35 cellular contexts compared by ENCODE assay signal in the genomic region with DNA sequence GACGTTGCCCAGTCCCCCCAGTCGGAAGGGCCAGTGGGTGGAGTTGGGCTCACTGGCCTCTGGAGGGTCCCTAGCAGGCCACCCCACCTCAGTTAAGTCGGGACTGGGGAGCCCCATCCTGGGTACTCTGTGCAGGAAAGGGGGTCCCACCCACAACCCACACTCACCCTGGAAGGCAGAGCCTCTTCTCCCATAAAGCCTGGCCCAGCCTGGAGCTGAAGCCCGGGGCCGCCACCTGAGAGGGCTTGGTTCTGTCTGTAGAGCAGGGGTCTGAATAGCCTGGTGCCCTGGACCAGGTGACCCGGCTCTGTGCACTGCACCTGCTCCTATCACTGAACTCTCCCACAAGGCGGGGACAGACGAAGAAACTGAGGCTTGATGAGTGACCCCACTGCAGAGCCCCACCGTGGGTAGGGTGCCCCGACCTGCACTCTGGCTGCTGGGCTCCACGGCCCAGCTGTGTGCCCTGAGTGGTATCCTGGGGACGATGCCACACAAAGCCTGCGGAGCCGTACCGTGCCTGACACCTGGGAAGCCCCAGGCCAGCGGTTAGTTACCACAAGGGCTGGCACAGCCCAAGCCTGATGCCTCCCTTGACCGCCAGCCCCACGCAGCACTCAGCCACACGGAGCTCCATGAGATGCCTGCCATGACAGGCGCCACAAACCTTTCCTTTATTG. TPM values are rescaled to one million over a fixed set of nuclear protein-coding genes. Genes with fewer than 3 reads are reported as not detected.
DNase-seq lines count a peak whose midpoint lies in the region; ATAC-seq, FAIRE-seq and TF ChIP-seq lines count a peak whose summit lies in the region.
"Had no signal": no experiment of that assay in that cellular context is flagged by ENCODE, and none has a peak within 500 bp of the region (broad histone marks: within the 10 kb centered on the region; RNA-seq: fewer than 3 reads in every experiment).

No MANE protein-coding gene starts in this region.

- H2AFZ ChIP-seq in GM12878 (ENCODE audit: control insufficient read depth, low read depth, low read length) = no peak overlapping the region

- CTCF ChIA-PET in GM12878 (lab: Yijun Ruan, JAX) = interaction anchor here (0.7 to 1.1 kb wide), 3 partner anchors 23 to 128 kb away, joined by 3 read pairs; no protein-coding TSS in a partner anchor

- RAD21 ChIA-PET in GM12878 (lab: Charles Lee; ENCODE audit: unreplicated experiment) = no interaction called here

- no peak overlapping the region for H3K4me2 ChIP-seq in GM12878 (ENCODE audit: control insufficient read depth, insufficient read depth)

- H3K27me3 ChIP-seq in H7 (ENCODE audit: control insufficient read depth, insufficient read depth, low read length) (no peaks in the 10 kb centered on the region), GM12878 (replicated peaks in 1 of 2; ENCODE audit: control insufficient read depth in 2 of 2, insufficient read depth in 2 of 2, low read length in 1 of 2) (no peaks in the 10 kb centered on the region), psoas muscle (ENCODE audit: insufficient read depth in 3 of 3, low read length in 2 of 3) (no peaks in the 10 kb centered on the region)
- H3K27me3 ChIP-seq: BLaER1 treated with 17β-estradiol and CSF1 and Interleukin-3, amounts not matched to agents 10 nM and 100 nM; heart right ventricle; upper lobe of left lung had no signal

- BruUV-seq in GM12878 (replicated peaks; lab: Mats Ljungman, UMichigan) = no TSS peak

- SMC1A ChIA-PET in GM12878 (lab: Charles Lee; ENCODE audit: uncharacterized antibody, unreplicated experiment) = no interaction called here

- intact Hi-C loops in GM12878 (cut with micrococcal nuclease; ENCODE audit: unreplicated experiment) = no loop called here
- intact Hi-C loops in left colon (cut with DNase I, micrococcal nuclease) = no loop called here
- intact Hi-C loops in psoas muscle (cut with DNase I) = no loop called here

- H4K20me1 ChIP-seq in GM12878 (ENCODE audit: control insufficient read depth, insufficient read depth) = no peaks in the 10 kb centered on the region

- H3K79me2 ChIP-seq in GM12878 (ENCODE audit: control insufficient read depth, insufficient read depth, low read length) = peaks cover 8% of the 10 kb centered on the region

- H3K36me3 ChIP-seq in H7 (replicated peaks; ENCODE audit: control insufficient read depth, insufficient read depth, low read length) (peaks cover 20% of the 10 kb centered on the region), GM12878 (ENCODE audit: control insufficient read depth in 2 of 2, insufficient read depth in 2 of 2, low read length in 1 of 2) (peaks cover 8 to 22% of the 10 kb centered on the region in 2 experiments; a peak in 3 of 4 replicates), psoas muscle (ENCODE audit: insufficient read depth in 1 of 2, low read depth in 1 of 2) (peaks cover 0 to 53% of the 10 kb centered on the region in 2 donors)

- DNase-seq in H7 (peak; percentile 27), GM12878 (ENCODE audit: low read depth, low spot score) (no peak), left colon (peak; percentile 9 to 18), psoas muscle (peak; percentile 13 to 48), Kasumi-1 (lab: John Stamatoyannopoulos, UW) (no peak), HK-2 (ENCODE audit: unreplicated experiment) (no peak)
- DNase-seq: activated CD4-positive, alpha-beta T cell treated with anti-CD3 and anti-CD28 coated beads for 48 hours; activated naive CD4-positive, alpha-beta T cell treated with anti-CD3 and anti-CD28 coated beads, Interleukin-2, amount 10 ng/mL, durations not matched to agents 7 days and 5 days; activated T-cell treated with anti-CD3 and anti-CD28 coated beads, Interleukin-2, amount 50 U/mL, for 24 hours; amniotic stem cell; COR-L47; effector memory CD4-positive, alpha-beta T cell; foreskin fibroblast; GDM1; KG1; NCI-H1417; NCI-H2081 treated with DMSO at 0.1 percent for 48 hours; NCI-H226; NCI-H774; occipital lobe; retina; stimulated activated CD4-positive, alpha-beta T cell treated with anti-CD3 and anti-CD28 coated beads, Interleukin-4, amount 100 ng/mL, for 24 hours had no signal

- in situ Hi-C loops in GM12878 (cut with MboI) = no loop called here

- H3K9ac ChIP-seq in GM12878 (ENCODE audit: control insufficient read depth, insufficient read depth, low read length) = no peak overlapping the region

- no peak for TF ChIP-seq RAD21 in GM12878 (IDR thresholded peaks at IDR 0.05; ENCODE audit: insufficient read depth, low read depth, low read length)

- WGBS in GM12878 (ENCODE audit: insufficient coverage, insufficient replicate concordance, low lambda C conversion rate, missing lambda C conversion rate) = 84% methylated on average over 20 of the region's 20 CpGs
- 76 to 85% (median 80%) methylated on average over 19 to 20 of the region's 20 CpGs for WGBS in psoas muscle, 3 donors

- no peak overlapping the region for H3K27ac ChIP-seq in GM12878 (ENCODE audit: control insufficient read depth, insufficient read depth)
- H3K27ac ChIP-seq in psoas muscle = no peak overlapping the region
- H3K27ac ChIP-seq: BLaER1 treated with 17β-estradiol and CSF1 and Interleukin-3, amounts not matched to agents 10 nM and 100 nM; coronary artery; heart right ventricle; upper lobe of left lung had no signal

- H3K4me3 ChIP-seq in H7 (ENCODE audit: insufficient read depth, low read depth, low read length) (no peak overlapping the region), GM12878 (no peak overlapping the region), psoas muscle (no peak overlapping the region)
- H3K4me3 ChIP-seq: BLaER1 treated with 17β-estradiol and CSF1 and Interleukin-3, amounts not matched to agents 10 nM and 100 nM; coronary artery; heart right ventricle; upper lobe of left lung had no signal

- TF ChIP-seq POLR2A in GM12878 (IDR thresholded peaks at IDR 0.05; ENCODE audit: low read depth, low read length) = peak; percentile 53

- no peak for TF ChIP-seq EP300 in GM12878 (IDR thresholded peaks at IDR 0.05; ENCODE audit: borderline replicate concordance in 1 of 2, control insufficient read depth in 1 of 2, low read depth in 2 of 2, low read length in 2 of 2)

- FAIRE-seq in GM12878 (lab: Jason Lieb, UNC) = no peak
- FAIRE-seq: bronchial epithelial cell, GM19239 had no signal

- POLR2A ChIA-PET in GM12878 (lab: Charles Lee) = interaction anchor here (1.1 to 1.2 kb wide), 2 partner anchors 8 to 53 kb away, joined by 3 to 4 read pairs; a partner anchor contains a TSS

- H3K4me1 ChIP-seq in GM12878 (ENCODE audit: control insufficient read depth, insufficient read depth, low read length) = peaks cover 16% of the 10 kb centered on the region
- H3K4me1 ChIP-seq in psoas muscle = peaks cover 5% of the 10 kb centered on the region

- no peak for ATAC-seq in GM12878
- ATAC-seq in left colon = no peak
- ATAC-seq in psoas muscle = no peak
- ATAC-seq in GM21423 (IDR thresholded peaks at IDR 0.05; ENCODE audit: unreplicated experiment) = no peak
- ATAC-seq: HCT116; naive thymus-derived CD4-positive, alpha-beta T cell; SK-N-SH treated with all-trans-retinoic acid at 6 μM for 48 hours; stimulated activated effector memory CD8-positive, alpha-beta T cell treated with anti-CD3 and anti-CD28 coated beads, Interleukin-12 subunit alpha, Interleukin-12 subunit beta, amount 100 ng/mL, for 72 hours had no signal

- TF ChIP-seq CTCF in GM12878 (IDR thresholded peaks at IDR 0.05 in 2 of 3, conservative IDR thresholded peaks at IDR 0.05 in 1 of 3; ENCODE audit: control insufficient read depth in 2 of 3, extremely low read depth in 1 of 3, insufficient read depth in 1 of 3, low read depth in 3 of 3, low read length in 3 of 3) (no peak), psoas muscle (IDR thresholded peaks at IDR 0.05) (no peak)

- H3K9me3 ChIP-seq in GM12878 (replicated peaks; ENCODE audit: control insufficient read depth, insufficient read depth, low read length) (no peaks in the 10 kb centered on the region), psoas muscle (no peaks in the 10 kb centered on the region)
- H3K9me3 ChIP-seq: BLaER1 treated with 17β-estradiol and CSF1 and Interleukin-3, amounts not matched to agents 10 nM and 100 nM; heart right ventricle; upper lobe of left lung had no signal

RNA-seq across cellular contexts. Expression of a gene that starts 7.3 kb away (rescaled TPM):
- 143 and 197 TPM in 2 replicates for total RNA-seq in H7 (2014; rRNA removed; shearing (Covaris generic))
- 116 TPM in 2 replicates for total RNA-seq in GM12878 (2013; cell fraction: nucleolus; rRNA removed)
- 127 and 141 TPM in 2 replicates for total RNA-seq in GM12878 (2014; rRNA removed)
- 45.8 and 57.9 TPM in 2 replicates for total RNA-seq in GM12878 (2014; rRNA removed; fragmentation: Illumina TruSeq; extraction: Trizol)
- total RNA-seq in GM12878 (2021) = 99.5 and 106 TPM in 2 replicates
- 19.0 TPM for polyA plus RNA-seq in GM12878 (2011; ENCODE audit: low read depth)
- polyA plus RNA-seq in GM12878 (2011; rRNA removed) = 54.8 and 98.8 TPM in 2 replicates
- 104 and 167 TPM in 2 replicates for polyA plus RNA-seq in GM12878 (2011; cell fraction: cytosol; rRNA removed)
- polyA plus RNA-seq in GM12878 (2011; cell fraction: nucleus; rRNA removed) = 214 and 242 TPM in 2 replicates
- polyA plus RNA-seq in GM12878 (2012) = 37.4 and 47.3 TPM in 2 replicates
- 34.3 and 59.9 TPM in 2 replicates for polyA plus RNA-seq in GM12878 (2014; fragmentation: Illumina TruSeq; extraction: Trizol)
- polyA plus RNA-seq in GM12878 (2014; fragmentation: Nextera tagmentation; extraction: Ambion mirVana) = 1 to 10 TPM; 2.1 to 7.0 TPM
- polyA plus RNA-seq in GM12878 (2014; rRNA removed) = 107 and 125 TPM in 2 replicates
- polyA plus RNA-seq in GM12878 (2016; fragmentation: Nextera tagmentation; extraction: Ambion mirVana) = 100 to 1,000 TPM; 114 to 131 TPM
- 67.9 and 113 TPM in 2 replicates for polyA minus RNA-seq in GM12878 (2011; rRNA and poly(A)+ RNA removed)
- polyA minus RNA-seq in GM12878 (2011; cell fraction: cytosol; rRNA and poly(A)+ RNA removed) = 32.5 and 41.4 TPM in 2 replicates
- polyA minus RNA-seq in GM12878 (2011; cell fraction: nucleus; rRNA and poly(A)+ RNA removed) = 42.6 and 74.1 TPM in 2 replicates
- 100 to 1,000 TPM in 1 of 2 donors, 10 to 100 TPM in 1; 84.2 to 113 TPM for total RNA-seq in left colon
- total RNA-seq in psoas muscle = 100 to 1,000 TPM; 102 to 150 (median 116) TPM
- 100 to 1,000 TPM in 2 of 3 donors, 10 to 100 TPM in 1; 61.2 to 134 (median 119) TPM for polyA plus RNA-seq in psoas muscle

RNA-seq across cellular contexts. Expression of a gene that starts 29.1 kb away (rescaled TPM):
- total RNA-seq in H7 (2014; rRNA removed; shearing (Covaris generic)) = 1.4 TPM in 1 of 2 replicates, not detected in the other
- not detected in 2 replicates for total RNA-seq in GM12878 (2013; cell fraction: nucleolus; rRNA removed)
- total RNA-seq in GM12878 (2014; rRNA removed) (not detected in 2 replicates), GM12878 (2014; rRNA removed; fragmentation: Illumina TruSeq; extraction: Trizol) (not detected in 2 replicates), GM12878 (2021) (not detected in 2 replicates), left colon (100 to 1,000 TPM in 1 of 2 donors, 10 to 100 TPM in 1; 12.3 to 358 TPM), psoas muscle (1 to 10 TPM in 2 of 4 donors, under 1 TPM in 1, not detected in 1; 0.47 to 2.1 (median 1.4) TPM)
- polyA plus RNA-seq in GM12878 (2011; ENCODE audit: low read depth) = not detected
- polyA plus RNA-seq in GM12878 (2011; rRNA removed) (not detected in 2 replicates), GM12878 (2014; fragmentation: Illumina TruSeq; extraction: Trizol) (not detected in 2 replicates), GM12878 (2014; fragmentation: Nextera tagmentation; extraction: Ambion mirVana) (not detected), GM12878 (2014; rRNA removed) (not detected in 2 replicates), GM12878 (2016; fragmentation: Nextera tagmentation; extraction: Ambion mirVana) (not detected), psoas muscle (under 1 TPM; 0.08 to 0.90 (median 0.69) TPM)
- polyA plus RNA-seq in GM12878 (2011; cell fraction: cytosol; rRNA removed) = not detected in 2 replicates
- polyA plus RNA-seq in GM12878 (2011; cell fraction: nucleus; rRNA removed) = not detected in 2 replicates
- not detected in 2 replicates for polyA plus RNA-seq in GM12878 (2012)
- polyA minus RNA-seq in GM12878 (2011; rRNA and poly(A)+ RNA removed) = not detected in 2 replicates
- not detected in 2 replicates for polyA minus RNA-seq in GM12878 (2011; cell fraction: cytosol; rRNA and poly(A)+ RNA removed)
- not detected in 2 replicates for polyA minus RNA-seq in GM12878 (2011; cell fraction: nucleus; rRNA and poly(A)+ RNA removed)
- total RNA-seq: HT1080; naive thymus-derived CD4-positive, alpha-beta T cell; occipital lobe; T-helper 2 cell treated with Interferon-gamma antibody and Interleukin-4, amounts not matched to agents 100 ng/mL and 5 ng/mL, for 36 hours had no signal
- polyA plus RNA-seq: naive thymus-derived CD4-positive, alpha-beta T cell had no signal

RNA-seq across cellular contexts. Expression of a gene that starts 39.9 kb away (rescaled TPM):
- 121 and 130 TPM in 2 replicates for total RNA-seq in H7 (2014; rRNA removed; shearing (Covaris generic))
- total RNA-seq in GM12878 (2013; cell fraction: nucleolus; rRNA removed) = 10.9 and 11.9 TPM in 2 replicates
- total RNA-seq in GM12878 (2014; rRNA removed) = 184 and 194 TPM in 2 replicates
- 24.1 and 32.2 TPM in 2 replicates for total RNA-seq in GM12878 (2014; rRNA removed; fragmentation: Illumina TruSeq; extraction: Trizol)
- 96.5 and 102 TPM in 2 replicates for total RNA-seq in GM12878 (2021)
- polyA plus RNA-seq in GM12878 (2011; ENCODE audit: low read depth) = 23.4 TPM
- polyA plus RNA-seq in GM12878 (2011; rRNA removed) = 13.2 and 36.5 TPM in 2 replicates
- polyA plus RNA-seq in GM12878 (2011; cell fraction: cytosol; rRNA removed) = 104 and 158 TPM in 2 replicates
- polyA plus RNA-seq in GM12878 (2011; cell fraction: nucleus; rRNA removed) = 60.6 and 65.1 TPM in 2 replicates
- polyA plus RNA-seq in GM12878 (2012) = 89.0 and 104 TPM in 2 replicates
- polyA plus RNA-seq in GM12878 (2014; fragmentation: Illumina TruSeq; extraction: Trizol) = 2.9 and 11.3 TPM in 2 replicates
- polyA plus RNA-seq in GM12878 (2014; fragmentation: Nextera tagmentation; extraction: Ambion mirVana) = 10 to 100 TPM in 1 of 2 experiments, 1 to 10 TPM in 1; 3.8 to 13.5 TPM
- polyA plus RNA-seq in GM12878 (2014; rRNA removed) = 155 and 163 TPM in 2 replicates
- polyA plus RNA-seq in GM12878 (2016; fragmentation: Nextera tagmentation; extraction: Ambion mirVana) = 100 to 1,000 TPM in 1 of 2 experiments, 10 to 100 TPM in 1; 95.9 to 115 TPM
- polyA minus RNA-seq in GM12878 (2011; rRNA and poly(A)+ RNA removed) = 5.5 and 32.3 TPM in 2 replicates
- 34.6 and 49.3 TPM in 2 replicates for polyA minus RNA-seq in GM12878 (2011; cell fraction: cytosol; rRNA and poly(A)+ RNA removed)
- polyA minus RNA-seq in GM12878 (2011; cell fraction: nucleus; rRNA and poly(A)+ RNA removed) = 11.5 and 15.9 TPM in 2 replicates
- total RNA-seq in left colon = 10 to 100 TPM; 35.6 to 50.5 TPM
- 10 to 100 TPM; 14.0 to 21.3 (median 17.8) TPM for total RNA-seq in psoas muscle
- polyA plus RNA-seq in psoas muscle = 10 to 100 TPM; 23.1 to 36.2 (median 27.8) TPM

RNA-seq across cellular contexts. Expression of a gene that starts 52.2 kb away (rescaled TPM):
- total RNA-seq in H7 (2014; rRNA removed; shearing (Covaris generic)) = 23.1 and 23.7 TPM in 2 replicates
- total RNA-seq in GM12878 (2013; cell fraction: nucleolus; rRNA removed) = 21.3 and 21.7 TPM in 2 replicates
- 17.1 and 17.5 TPM in 2 replicates for total RNA-seq in GM12878 (2014; rRNA removed)
- total RNA-seq in GM12878 (2014; rRNA removed; fragmentation: Illumina TruSeq; extraction: Trizol) = 10.1 and 10.2 TPM in 2 replicates
- total RNA-seq in GM12878 (2021) = 14.3 and 15.7 TPM in 2 replicates
- polyA plus RNA-seq in GM12878 (2011; ENCODE audit: low read depth) = 3.3 TPM
- 5.9 and 8.2 TPM in 2 replicates for polyA plus RNA-seq in GM12878 (2011; rRNA removed)
- polyA plus RNA-seq in GM12878 (2011; cell fraction: cytosol; rRNA removed) = 6.2 and 8.2 TPM in 2 replicates
- 10.2 and 14.8 TPM in 2 replicates for polyA plus RNA-seq in GM12878 (2011; cell fraction: nucleus; rRNA removed)
- polyA plus RNA-seq in GM12878 (2012) = 7.6 and 8.5 TPM in 2 replicates
- polyA plus RNA-seq in GM12878 (2014; fragmentation: Illumina TruSeq; extraction: Trizol) = 3.2 and 6.6 TPM in 2 replicates
- under 1 TPM in 1 of 2 experiments, not detected in 1; 0.04 TPM for polyA plus RNA-seq in GM12878 (2014; fragmentation: Nextera tagmentation; extraction: Ambion mirVana)
- 12.4 and 13.4 TPM in 2 replicates for polyA plus RNA-seq in GM12878 (2014; rRNA removed)
- 10 to 100 TPM; 12.4 to 13.6 TPM for polyA plus RNA-seq in GM12878 (2016; fragmentation: Nextera tagmentation; extraction: Ambion mirVana)
- 5.6 and 9.7 TPM in 2 replicates for polyA minus RNA-seq in GM12878 (2011; rRNA and poly(A)+ RNA removed)
- 3.7 and 5.5 TPM in 2 replicates for polyA minus RNA-seq in GM12878 (2011; cell fraction: cytosol; rRNA and poly(A)+ RNA removed)
- 3.9 and 5.6 TPM in 2 replicates for polyA minus RNA-seq in GM12878 (2011; cell fraction: nucleus; rRNA and poly(A)+ RNA removed)
- total RNA-seq in left colon = 10 to 100 TPM; 20.5 to 26.2 TPM
- 10 to 100 TPM in 2 of 4 donors, 1 to 10 TPM in 2; 3.6 to 50.3 (median 20.5) TPM for total RNA-seq in psoas muscle
- 10 to 100 TPM in 2 of 3 donors, 1 to 10 TPM in 1; 9.3 to 12.5 (median 10.6) TPM for polyA plus RNA-seq in psoas muscle

RNA-seq across cellular contexts. Expression of a gene that starts 53.1 kb away (rescaled TPM):
- 10.3 and 12.3 TPM in 2 replicates for total RNA-seq in H7 (2014; rRNA removed; shearing (Covaris generic))
- total RNA-seq in GM12878 (2013; cell fraction: nucleolus; rRNA removed) = 8.3 and 10.0 TPM in 2 replicates
- total RNA-seq in GM12878 (2014; rRNA removed) (10.7 and 14.2 TPM in 2 replicates), GM12878 (2014; rRNA removed; fragmentation: Illumina TruSeq; extraction: Trizol) (6.3 and 6.4 TPM in 2 replicates), GM12878 (2021) (8.6 and 10.3 TPM in 2 replicates), left colon (10 to 100 TPM in 1 of 2 donors, 1 to 10 TPM in 1; 10.0 to 10.5 TPM), psoas muscle (1 to 10 TPM; 5.9 to 8.7 (median 6.1) TPM)
- polyA plus RNA-seq in GM12878 (2011; ENCODE audit: low read depth) = 4.5 TPM
- polyA plus RNA-seq in GM12878 (2011; rRNA removed) (6.1 and 9.4 TPM in 2 replicates), GM12878 (2014; fragmentation: Illumina TruSeq; extraction: Trizol) (5.2 and 6.2 TPM in 2 replicates), GM12878 (2014; fragmentation: Nextera tagmentation; extraction: Ambion mirVana) (1 to 10 TPM; 2.4 to 5.2 TPM), GM12878 (2014; rRNA removed) (8.5 and 9.3 TPM in 2 replicates), GM12878 (2016; fragmentation: Nextera tagmentation; extraction: Ambion mirVana) (1 to 10 TPM; 5.0 to 7.9 TPM), psoas muscle (1 to 10 TPM; 4.2 to 8.0 (median 7.8) TPM)
- 12.1 and 15.0 TPM in 2 replicates for polyA plus RNA-seq in GM12878 (2011; cell fraction: cytosol; rRNA removed)
- polyA plus RNA-seq in GM12878 (2011; cell fraction: nucleus; rRNA removed) = 5.9 and 7.8 TPM in 2 replicates
- polyA plus RNA-seq in GM12878 (2012) = 8.4 and 9.3 TPM in 2 replicates
- 11.7 and 16.2 TPM in 2 replicates for polyA minus RNA-seq in GM12878 (2011; rRNA and poly(A)+ RNA removed)
- polyA minus RNA-seq in GM12878 (2011; cell fraction: cytosol; rRNA and poly(A)+ RNA removed) = 6.7 and 10.7 TPM in 2 replicates
- 1.8 and 5.3 TPM in 2 replicates for polyA minus RNA-seq in GM12878 (2011; cell fraction: nucleus; rRNA and poly(A)+ RNA removed)

Comparison
In these comparisons a context has a peak if more than half of its experiments do, and no peak if none do; other contexts are left out.
1. DNase-seq: peak in H7 (single experiment), left colon (2 of 2) and psoas muscle (2 of 2); none in GM12878 (single experiment), Kasumi-1 (0 of 2) and HK-2 (single experiment).